In the genomic region with DNA sequence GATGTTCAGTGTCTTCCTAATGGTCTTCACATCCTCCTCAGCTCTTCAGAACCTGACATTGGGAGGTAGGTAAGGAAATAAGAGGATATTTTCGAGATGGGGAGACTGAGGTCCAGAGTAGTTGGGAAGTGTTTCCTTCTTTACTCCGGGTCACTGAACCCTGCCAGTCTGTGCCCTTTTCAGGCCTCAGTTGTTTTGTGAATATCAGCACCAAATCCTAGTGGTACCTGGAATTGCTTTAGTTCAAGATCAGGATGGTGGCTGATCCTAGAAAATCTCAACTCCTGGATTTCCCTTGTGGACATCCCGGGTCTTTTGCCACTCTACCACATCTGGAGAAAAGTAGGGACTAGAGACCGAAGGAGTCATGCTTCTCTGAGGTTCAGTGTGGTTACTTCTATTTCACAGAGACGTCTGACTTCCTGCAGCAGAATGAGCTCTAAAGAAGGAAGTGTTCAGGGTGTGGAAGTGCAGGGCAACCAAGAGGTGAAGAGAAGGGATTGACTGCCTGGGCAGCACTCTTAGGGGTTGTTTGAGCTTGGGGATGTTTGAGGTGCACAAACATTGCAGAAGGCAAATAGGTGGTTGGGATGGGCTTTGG, we compare ENCODE assay signal across 8 cellular contexts. TPM values are rescaled to one million over a fixed set of nuclear protein-coding genes. Genes with fewer than 3 reads are reported as not detected.
DNase-seq lines count a peak whose midpoint lies in the region; TF ChIP-seq lines count a peak whose summit lies in the region.

No MANE protein-coding gene starts in this region.

- peaks cover 13% of the 10 kb centered on the region for H3K4me1 ChIP-seq in neural progenitor cell

- peaks cover 2% of the 10 kb centered on the region for H3K36me3 ChIP-seq in neural progenitor cell

- H3K9ac ChIP-seq in neural progenitor cell, result peak overlapping the region; percentile 69

- peaks cover 12% of the 10 kb centered on the region for H3F3A ChIP-seq in neural progenitor cell (ENCODE audit: low read depth)

- no peak for TF ChIP-seq CTCF in VCaP (conservative IDR thresholded peaks at IDR 0.05)
- TF ChIP-seq CTCF in epithelial cell of proximal tubule (conservative IDR thresholded peaks at IDR 0.05; ENCODE audit: low read depth, low read length), result no peak
- no peak for TF ChIP-seq CTCF in neural progenitor cell (IDR thresholded peaks at IDR 0.05)

- H3K4me3 Mint-ChIP-seq in neural progenitor cell, result peak overlapping the region; percentile 98

- H3K79me2 ChIP-seq in neural progenitor cell (ENCODE audit: low read depth), result peaks cover 59% of the 10 kb centered on the region

- H3K9me3 ChIP-seq in neural progenitor cell (ENCODE audit: low read depth), result no peaks in the 10 kb centered on the region

- H3K4me3 ChIP-seq in epithelial cell of proximal tubule (ENCODE audit: low read depth, low read length) (peak overlapping the region; percentile 90), neural progenitor cell (peak overlapping the region; percentile 83)

- no peaks in the 10 kb centered on the region for H3K27me3 ChIP-seq in neural progenitor cell

- peaks cover 6% of the 10 kb centered on the region for H3K27me3 Mint-ChIP-seq in neural progenitor cell (ENCODE audit: insufficient read depth, low read depth)

- peaks cover 28% of the 10 kb centered on the region for H3K4me1 Mint-ChIP-seq in neural progenitor cell

- H4K20me1 ChIP-seq in neural progenitor cell (ENCODE audit: low read depth), result peaks cover 22% of the 10 kb centered on the region

- H3K4me2 ChIP-seq in neural progenitor cell, result peak overlapping the region; percentile 94

- H3K27ac Mint-ChIP-seq in neural progenitor cell, result no peak overlapping the region

- DNase-seq in AML-193 (lab: John Stamatoyannopoulos, UW) (peak; percentile 85 to 87), HT1080 (ENCODE audit: low read depth) (peak; percentile 31), epithelial cell of proximal tubule (ENCODE audit: low read depth) (no peak), neural progenitor cell (ENCODE audit: low spot score) (no peak), NCI-H748 (lab: John Stamatoyannopoulos, UW; ENCODE audit: unreplicated experiment) (no peak), NCI-H2227 treated with DMSO at 0.1 percent for 48 hours (lab: John Stamatoyannopoulos, UW) (no peak), KG1 (lab: John Stamatoyannopoulos, UW) (no peak)

- H2AFZ ChIP-seq in neural progenitor cell (replicated peaks), result no peak overlapping the region

- H3K27ac ChIP-seq in VCaP (peak overlapping the region; percentile 77), neural progenitor cell (no peak overlapping the region)

- no peaks in the 10 kb centered on the region for H3K9me3 Mint-ChIP-seq in neural progenitor cell

- H3K36me3 Mint-ChIP-seq in neural progenitor cell, result no peaks in the 10 kb centered on the region

RNA-seq across cellular contexts. Expression of gene STK4, which starts 1.0 kb away (rescaled TPM):
- 20.2 and 25.8 TPM in 2 replicates for total RNA-seq in HT1080 (2014; rRNA removed; shearing (Covaris generic))
- polyA plus RNA-seq in HT1080 (2015; cell fraction: cytosol; rRNA removed), result 20.2 and 24.5 TPM in 2 replicates
- 33.1 and 41.0 TPM in 2 replicates for polyA plus RNA-seq in HT1080 (2015; cell fraction: nucleus; rRNA removed)
- 17.4 and 17.6 TPM in 2 replicates for total RNA-seq in epithelial cell of proximal tubule
- 32.7 and 46.1 TPM in 2 replicates for total RNA-seq in neural progenitor cell (ENCODE audit: low replicate concordance)

RNA-seq across cellular contexts. Expression of gene TOMM34, which starts 7.1 kb away (rescaled TPM):
- total RNA-seq in HT1080 (2014; rRNA removed; shearing (Covaris generic)), result 156 and 177 TPM in 2 replicates
- polyA plus RNA-seq in HT1080 (2015; cell fraction: cytosol; rRNA removed), result 144 and 161 TPM in 2 replicates
- polyA plus RNA-seq in HT1080 (2015; cell fraction: nucleus; rRNA removed), result 90.5 and 97.2 TPM in 2 replicates
- 74.3 and 95.6 TPM in 2 replicates for total RNA-seq in epithelial cell of proximal tubule
- total RNA-seq in neural progenitor cell (ENCODE audit: low replicate concordance), result 27.3 and 51.8 TPM in 2 replicates

RNA-seq across cellular contexts. Expression of gene PABPC1L, which starts 57.4 kb away (rescaled TPM):
- total RNA-seq in HT1080 (2014; rRNA removed; shearing (Covaris generic)), result 7.4 and 8.0 TPM in 2 replicates
- 6.8 and 8.7 TPM in 2 replicates for polyA plus RNA-seq in HT1080 (2015; cell fraction: cytosol; rRNA removed)
- 232 and 306 TPM in 2 replicates for polyA plus RNA-seq in HT1080 (2015; cell fraction: nucleus; rRNA removed)
- 6.5 and 9.2 TPM in 2 replicates for total RNA-seq in epithelial cell of proximal tubule
- 45.3 and 56.3 TPM in 2 replicates for total RNA-seq in neural progenitor cell (ENCODE audit: low replicate concordance)

Comparison
In these comparisons a context has a peak if more than half of its experiments do, and no peak if none do; other contexts are left out.
1. DNase-seq: peak in AML-193 (2 of 2) and HT1080 (single experiment); none in epithelial cell of proximal tubule (single experiment), neural progenitor cell (single experiment), NCI-H748 (single experiment), NCI-H2227 treated with DMSO at 0.1 percent for 48 hours (single experiment) and KG1 (single experiment).